In genomic region chr10:12042409-12042796, GRCh38 we compare ENCODE assay signal across 8 cellular contexts. TPM values are rescaled to one million over a fixed set of nuclear protein-coding genes. Genes with fewer than 3 reads are reported as not detected.
DNase-seq lines count a peak whose midpoint lies in the region; ATAC-seq, FAIRE-seq and TF ChIP-seq lines count a peak whose summit lies in the region.

No MANE protein-coding gene starts in this region.

- TF ChIP-seq CTCF in breast epithelium (IDR thresholded peaks at IDR 0.05) (no peak), HepG2 (CRISPR knock-in tag; IDR thresholded peaks at IDR 0.05) (no peak)

- no peaks in the 10 kb centered on the region for H3K36me3 ChIP-seq in breast epithelium
- H3K36me3 ChIP-seq in HepG2 (replicated peaks in 1 of 2; ENCODE audit: control insufficient read depth in 1 of 2, insufficient read depth in 2 of 2, low read length in 2 of 2), result no peaks in the 10 kb centered on the region

- H3K4me1 ChIP-seq in breast epithelium, result no peaks in the 10 kb centered on the region
- H3K4me1 ChIP-seq in HepG2 (ENCODE audit: insufficient read depth, low read length), result peaks cover 35% of the 10 kb centered on the region

- WGBS in HepG2 (ENCODE audit: low lambda C conversion rate), result 0% methylated on average over 16 of the region's 31 CpGs

- H3K9me3 ChIP-seq in breast epithelium (no peaks in the 10 kb centered on the region), HepG2 (ENCODE audit: low read length) (no peaks in the 10 kb centered on the region)

- peak; percentile 41; the same call in 1 of the 2 replicates for TF ChIP-seq POLR2A in GM12892 (IDR thresholded peaks at IDR 0.05; ENCODE audit: low read depth, low read length)
- TF ChIP-seq POLR2A in breast epithelium (IDR thresholded peaks at IDR 0.05), result no peak
- TF ChIP-seq POLR2A in HepG2 (IDR thresholded peaks at IDR 0.05; ENCODE audit: insufficient read depth in 1 of 2, low read depth in 2 of 2, low read length in 2 of 2), result peak; percentile 34 to 70; a peak in 2 of 4 replicates

- peak overlapping the region; percentile 76 to 98 (median 96) for H3K4me3 ChIP-seq in breast epithelium
- peak overlapping the region; percentile 77 to 96 (median 95) for H3K4me3 ChIP-seq in HepG2 (replicated peaks in 1 of 3; ENCODE audit: insufficient read depth in 1 of 3, low read depth in 2 of 3, low read length in 3 of 3)

- no peak overlapping the region for H2AFZ ChIP-seq in HepG2 (ENCODE audit: low read length)

- POLR2A ChIA-PET in HepG2 (lab: Yijun Ruan, JAX), result interaction anchor here (0.8 to 2.6 kb wide), 14 partner anchors 9 to 343 kb away, joined by 3 to 43 read pairs (median 4); partner anchors contain the start of genes CDC123, DHTKD1 and NUDT5

- peaks cover 44% of the 10 kb centered on the region for H3K79me2 ChIP-seq in HepG2 (ENCODE audit: insufficient read depth, low read length)

- H3K4me2 ChIP-seq in HepG2 (ENCODE audit: low read depth, low read length), result peak overlapping the region; percentile 67

- no peak for TF ChIP-seq RAD21 in HepG2 (CRISPR knock-in tag; IDR thresholded peaks at IDR 0.05)

- intact Hi-C loops in breast epithelium (cut with DNase I; ENCODE audit: low total_unique reads) (no loop called here), HepG2 (cut with micrococcal nuclease; ENCODE audit: unreplicated experiment) (loop anchor here (5.0 kb wide), 1 partner anchor 85 kb away; the partner anchor contains the start of gene SEC61A2)

- ATAC-seq in HG02870 (IDR thresholded peaks at IDR 0.05; ENCODE audit: unreplicated experiment), result peak; percentile 7
- ATAC-seq in HepG2, result no peak; the same call in 1 of the 3 replicates
- no peak for ATAC-seq in GM19328 (IDR thresholded peaks at IDR 0.05; ENCODE audit: unreplicated experiment)

- no peaks in the 10 kb centered on the region for H3K27me3 ChIP-seq in breast epithelium
- no peaks in the 10 kb centered on the region; a peak in 1 of 5 replicates for H3K27me3 ChIP-seq in HepG2 (ENCODE audit: control insufficient read depth in 1 of 2, insufficient read depth in 2 of 2, low read length in 2 of 2)

- no peak for TF ChIP-seq EP300 in HepG2 (IDR thresholded peaks at IDR 0.05; ENCODE audit: low read depth in 2 of 2, low read length in 2 of 2)
- TF ChIP-seq EP300 in HepG2 (CRISPR knock-in tag; IDR thresholded peaks at IDR 0.05; ENCODE audit: borderline replicate concordance), result no peak

- CTCF ChIA-PET in HepG2 (lab: Yijun Ruan, JAX; ENCODE audit: low intra/inter-chr PET ratio, low total read pairs), result no interaction called here

- DNase-seq in GM12892 (ENCODE audit: insufficient read length) (no peak), T-helper 1 cell (peak; percentile 15 to 46 (median 34)), breast epithelium (ENCODE audit: low spot score in 2 of 2) (peak in 1 of 2 donors; percentile 56), HepG2 (ENCODE audit: low spot score) (no peak), HPDE6-E6E7 (ENCODE audit: extremely low spot score) (no peak)
- DNase-seq in stimulated activated CD8-positive, alpha-beta memory T cell treated with anti-CD3 and anti-CD28 coated beads, Interleukin-12 subunit alpha, Interleukin-12 subunit beta, amount 100 ng/mL, for 1 hour (ENCODE audit: low read depth), result peak; percentile 10

- H3K9ac ChIP-seq in HepG2 (ENCODE audit: insufficient read depth, low read depth, low read length), result peak overlapping the region; percentile 99

- H4K20me1 ChIP-seq in HepG2 (ENCODE audit: insufficient read depth, low read length), result no peaks in the 10 kb centered on the region

- H3K27ac ChIP-seq in breast epithelium (peak overlapping the region; percentile 98), HepG2 (ENCODE audit: extremely low read length, insufficient read depth, low read length) (peak overlapping the region; percentile 99)

- no peak for FAIRE-seq in GM12892 (lab: Jason Lieb, UNC)
- FAIRE-seq in HepG2 (lab: Jason Lieb, UNC), result no peak

- in situ Hi-C loops in HepG2 (cut with HindIII; ENCODE audit: extremely low pct_ligation_motif_present, low pct_unique_long_range_greater_than_20kb), result no loop called here

- BruUV-seq in HepG2 (replicated peaks; lab: Mats Ljungman, UMichigan), result no TSS peak

TF ChIP-seq in HepG2, 621 proteins besides CTCF, POLR2A, EP300 and RAD21 (continues in another document):
- TF ChIP-seq POGZ (CRISPR knock-in tag; IDR thresholded peaks at IDR 0.05), result no peak; the same call in 1 of the 2 replicates
- TF ChIP-seq TBX2 (CRISPR knock-in tag; IDR thresholded peaks at IDR 0.05; ENCODE audit: borderline replicate concordance), result no peak
- TF ChIP-seq ETV6 (CRISPR knock-in tag; conservative IDR thresholded peaks at IDR 0.05), result no peak
- no peak for TF ChIP-seq FOXJ3 (CRISPR knock-in tag; IDR thresholded peaks at IDR 0.05; ENCODE audit: borderline replicate concordance)
- peak; percentile 35; the same call in 1 of the 3 replicates for TF ChIP-seq MXI1 (IDR thresholded peaks at IDR 0.05; ENCODE audit: borderline replicate concordance, low read depth, low read length)
- no peak for TF ChIP-seq TCF12 (IDR thresholded peaks at IDR 0.05)
- 0 out of 2 replicates have a peak, but pooled peaks have one; percentile 51 for TF ChIP-seq TCF12 (CRISPR knock-in tag; IDR thresholded peaks at IDR 0.05)
- TF ChIP-seq ZNF607 (CRISPR knock-in tag; IDR thresholded peaks at IDR 0.05; ENCODE audit: borderline replicate concordance), result 0 out of 2 replicates have a peak, but pooled peaks have one; percentile 28
- TF ChIP-seq ZNF781 (CRISPR knock-in tag; IDR thresholded peaks at IDR 0.05; ENCODE audit: borderline replicate concordance, not compliant biosample characterization), result no peak
- no peak for TF ChIP-seq ZNF713 (CRISPR knock-in tag; IDR thresholded peaks at IDR 0.05)
- TF ChIP-seq ZNF619 (CRISPR knock-in tag; IDR thresholded peaks at IDR 0.05), result no peak
- TF ChIP-seq ZNF501 (CRISPR knock-in tag; IDR thresholded peaks at IDR 0.05), result 0 out of 2 replicates have a peak, but pooled peaks have one; percentile 7
- 0 out of 2 replicates have a peak, but pooled peaks have one; percentile 63 for TF ChIP-seq PCBP1 (IDR thresholded peaks at IDR 0.05; ENCODE audit: borderline replicate concordance, low read depth, low read length)
- no peak; the same call in 1 of the 2 replicates for TF ChIP-seq ZFP37 (CRISPR knock-in tag; IDR thresholded peaks at IDR 0.05; ENCODE audit: borderline replicate concordance)

RNA-seq across cellular contexts. Expression of gene UPF2, which starts 0.2 kb away (rescaled TPM):
- 21.0 TPM for polyA plus RNA-seq in GM12892 (2012; ENCODE audit: missing spikeins)
- total RNA-seq in breast epithelium (10 to 100 TPM; 22.4 to 32.9 (median 29.2) TPM), HepG2 (2016; rRNA removed; fragmentation: Illumina TruSeq; extraction: Trizol) (14.5 and 21.8 TPM in 2 replicates)
- 9.1 and 11.7 TPM in 2 replicates for total RNA-seq in HepG2 (2016; cell fraction: cytosol; rRNA removed; fragmentation: Illumina TruSeq; extraction: Trizol; ENCODE audit: low read depth)
- 15.1 and 21.6 TPM in 2 replicates for total RNA-seq in HepG2 (2016; cell fraction: insoluble cytoplasmic fraction; rRNA removed; fragmentation: Illumina TruSeq; extraction: Trizol)
- total RNA-seq in HepG2 (2016; cell fraction: membrane; rRNA removed; fragmentation: Illumina TruSeq; extraction: Trizol), result 6.1 and 6.9 TPM in 2 replicates
- total RNA-seq in HepG2 (2016; cell fraction: nucleus; rRNA removed; fragmentation: Illumina TruSeq; extraction: Trizol), result 17.2 and 19.6 TPM in 2 replicates
- polyA plus RNA-seq in HepG2 (2011; rRNA removed), result 5.7 and 6.2 TPM in 2 replicates
- 2.8 and 4.5 TPM in 2 replicates for polyA plus RNA-seq in HepG2 (2011; cell fraction: cytosol; rRNA removed)
- polyA plus RNA-seq in HepG2 (2011; cell fraction: nucleus; rRNA removed), result 3.2 and 4.2 TPM in 2 replicates
- polyA plus RNA-seq in HepG2 (2012), result 8.2 and 11.6 TPM in 2 replicates
- polyA plus RNA-seq in HepG2 (2016; cell fraction: cytosol; fragmentation: Illumina TruSeq; extraction: Trizol; ENCODE audit: low read depth), result 0.57 and 0.61 TPM in 2 replicates
- 15.8 and 18.5 TPM in 2 replicates for polyA plus RNA-seq in HepG2 (2016; cell fraction: insoluble cytoplasmic fraction; fragmentation: Illumina TruSeq; extraction: Trizol; ENCODE audit: low read depth)
- polyA plus RNA-seq in HepG2 (2016; cell fraction: membrane; fragmentation: Illumina TruSeq; extraction: Trizol; ENCODE audit: low read depth), result 1.3 and 1.7 TPM in 2 replicates
- polyA plus RNA-seq in HepG2 (2016; cell fraction: nucleus; fragmentation: Illumina TruSeq; extraction: Trizol; ENCODE audit: insufficient read depth, low read depth), result 14.3 and 16.1 TPM in 2 replicates
- polyA minus RNA-seq in HepG2 (2011; rRNA and poly(A)+ RNA removed; ENCODE audit: low replicate concordance), result 2.5 and 5.9 TPM in 2 replicates
- 5.9 and 6.1 TPM in 2 replicates for polyA minus RNA-seq in HepG2 (2011; cell fraction: cytosol; rRNA and poly(A)+ RNA removed)
- polyA minus RNA-seq in HepG2 (2011; cell fraction: nucleus; rRNA and poly(A)+ RNA removed), result 18.9 and 21.9 TPM in 2 replicates

RNA-seq across cellular contexts. Expression of gene DHTKD1, which starts 26.4 kb away (rescaled TPM):
- 16.0 TPM for polyA plus RNA-seq in GM12892 (2012; ENCODE audit: missing spikeins)
- total RNA-seq in breast epithelium, result 10 to 100 TPM; 22.3 to 35.7 (median 31.9) TPM
- 9.6 and 10.7 TPM in 2 replicates for total RNA-seq in HepG2 (2016; rRNA removed; fragmentation: Illumina TruSeq; extraction: Trizol)
- total RNA-seq in HepG2 (2016; cell fraction: cytosol; rRNA removed; fragmentation: Illumina TruSeq; extraction: Trizol; ENCODE audit: low read depth), result 24.3 and 27.8 TPM in 2 replicates
- 10.6 and 11.0 TPM in 2 replicates for total RNA-seq in HepG2 (2016; cell fraction: insoluble cytoplasmic fraction; rRNA removed; fragmentation: Illumina TruSeq; extraction: Trizol)
- total RNA-seq in HepG2 (2016; cell fraction: membrane; rRNA removed; fragmentation: Illumina TruSeq; extraction: Trizol), result 19.5 and 22.7 TPM in 2 replicates
- total RNA-seq in HepG2 (2016; cell fraction: nucleus; rRNA removed; fragmentation: Illumina TruSeq; extraction: Trizol), result 9.6 and 11.8 TPM in 2 replicates
- polyA plus RNA-seq in HepG2 (2011; rRNA removed), result 9.0 and 14.1 TPM in 2 replicates
- 11.3 and 18.8 TPM in 2 replicates for polyA plus RNA-seq in HepG2 (2011; cell fraction: cytosol; rRNA removed)
- 6.8 and 9.1 TPM in 2 replicates for polyA plus RNA-seq in HepG2 (2011; cell fraction: nucleus; rRNA removed)
- polyA plus RNA-seq in HepG2 (2012), result 6.1 and 6.4 TPM in 2 replicates
- polyA plus RNA-seq in HepG2 (2016; cell fraction: cytosol; fragmentation: Illumina TruSeq; extraction: Trizol; ENCODE audit: low read depth), result 0.53 and 0.54 TPM in 2 replicates
- polyA plus RNA-seq in HepG2 (2016; cell fraction: insoluble cytoplasmic fraction; fragmentation: Illumina TruSeq; extraction: Trizol; ENCODE audit: low read depth), result 7.1 and 7.2 TPM in 2 replicates
- polyA plus RNA-seq in HepG2 (2016; cell fraction: membrane; fragmentation: Illumina TruSeq; extraction: Trizol; ENCODE audit: low read depth), result 1.5 and 1.7 TPM in 2 replicates
- 8.5 and 11.5 TPM in 2 replicates for polyA plus RNA-seq in HepG2 (2016; cell fraction: nucleus; fragmentation: Illumina TruSeq; extraction: Trizol; ENCODE audit: insufficient read depth, low read depth)
- polyA minus RNA-seq in HepG2 (2011; rRNA and poly(A)+ RNA removed; ENCODE audit: low replicate concordance), result 39.7 and 93.9 TPM in 2 replicates
- polyA minus RNA-seq in HepG2 (2011; cell fraction: cytosol; rRNA and poly(A)+ RNA removed), result 19.3 and 23.3 TPM in 2 replicates
- polyA minus RNA-seq in HepG2 (2011; cell fraction: nucleus; rRNA and poly(A)+ RNA removed), result 17.2 and 20.1 TPM in 2 replicates

Comparison
In these comparisons a context has a peak if more than half of its experiments do, and no peak if none do; other contexts are left out.
1. DNase-seq: peak in T-helper 1 cell (5 of 5) and stimulated activated CD8-positive, alpha-beta memory T cell treated with anti-CD3 and anti-CD28 coated beads, Interleukin-12 subunit alpha, Interleukin-12 subunit beta, amount 100 ng/mL, for 1 hour (single experiment); none in GM12892 (single experiment), HepG2 (single experiment) and HPDE6-E6E7 (single experiment).